8 cellular contexts compared by ENCODE assay signal in the genomic region with DNA sequence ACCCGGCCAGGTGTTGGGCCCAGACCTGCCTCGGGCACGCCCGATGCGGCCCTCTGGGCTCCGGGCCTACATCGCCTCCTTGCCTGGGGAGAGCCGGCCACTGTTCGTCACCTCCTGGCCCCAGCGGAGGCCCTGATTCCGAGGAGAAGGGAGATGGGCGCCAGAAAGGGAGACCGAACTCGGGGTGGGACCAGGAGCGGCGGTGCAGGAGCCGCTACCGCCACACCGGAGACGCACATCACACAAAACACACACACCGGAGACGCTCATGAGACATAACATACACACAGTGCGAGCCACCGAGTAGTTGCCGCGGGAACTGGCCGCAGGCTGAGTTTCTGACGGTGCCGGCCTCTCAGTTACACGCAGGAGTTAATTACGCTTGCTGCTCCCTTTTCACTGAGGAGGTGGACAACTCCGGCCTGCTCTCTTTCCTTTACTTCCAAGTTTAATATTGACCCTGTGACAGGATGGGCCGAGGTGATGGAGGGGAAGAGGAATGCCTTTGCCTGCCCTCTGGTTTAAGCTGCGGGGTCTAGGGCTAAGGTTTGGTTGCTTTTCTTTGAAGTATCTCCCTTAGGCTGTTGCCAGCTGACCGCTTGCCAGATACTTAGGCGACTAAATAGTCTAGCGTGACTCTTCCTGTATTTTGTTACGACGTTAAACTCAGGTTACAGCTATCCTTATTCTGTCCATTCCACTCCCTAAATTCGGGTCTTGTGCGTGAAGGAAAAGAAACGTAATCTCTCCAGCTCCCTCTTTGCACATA. TPM values are rescaled to one million over a fixed set of nuclear protein-coding genes. Genes with fewer than 3 reads are reported as not detected.
A peak's percentile ranks its signal among the peaks of the same experiment; 100 is the strongest.
DNase-seq lines count a peak whose midpoint lies in the region; ATAC-seq, FAIRE-seq and TF ChIP-seq lines count a peak whose summit lies in the region.

No MANE protein-coding gene starts in this region.

- H3K4me3 ChIP-seq in AG04449 (ENCODE audit: low read depth, low read length) (peak overlapping the region; percentile 87), mucosa of rectum (ENCODE audit: low read length in 2 of 2) (peak overlapping the region; percentile 80 to 100)

- H3K36me3 ChIP-seq in mucosa of rectum (ENCODE audit: control insufficient read depth in 2 of 2, insufficient read depth in 2 of 2, low read length in 2 of 2) = peaks cover 2 to 11% of the 10 kb centered on the region in 2 donors

- H3K27ac ChIP-seq in mucosa of rectum (ENCODE audit: low read depth in 2 of 2, low read length in 2 of 2) (peak overlapping the region; percentile 96 to 97), temporal lobe (ENCODE audit: low read depth, low read length) (peak overlapping the region; percentile 33)

- H3K4me1 ChIP-seq in mucosa of rectum (ENCODE audit: control insufficient read depth in 2 of 2, insufficient read depth in 2 of 2, low read length in 2 of 2) = peaks cover 16 to 18% of the 10 kb centered on the region in 2 donors

- POLR2A ChIA-PET in AG04449 (lab: Yijun Ruan, JAX) = interaction anchor here (0.6 to 2.2 kb wide), 5 partner anchors 10 to 1084 kb away, joined by 3 to 12 read pairs (median 4); partner anchors contain the start of genes TRMT10C and ZBTB11

- H3K27me3 ChIP-seq in mucosa of rectum (ENCODE audit: control insufficient read depth in 2 of 2, insufficient read depth in 2 of 2, low read length in 2 of 2) = no peaks in the 10 kb centered on the region

- peak; percentile 83 for FAIRE-seq in GM12891 (lab: Jason Lieb, UNC)

- CTCF ChIA-PET in AG04449 (lab: Yijun Ruan, JAX) = interaction anchor here (0.9 to 3.8 kb wide), 16 partner anchors 11 to 344 kb away, joined by 3 to 41 read pairs (median 5); partner anchors contain the start of genes TRMT10C and ZBTB11

- peak overlapping the region; percentile 97 to 99 for H3K9ac ChIP-seq in mucosa of rectum (ENCODE audit: low read depth in 1 of 2, low read length in 2 of 2)

- H3K9me3 ChIP-seq in mucosa of rectum (ENCODE audit: control insufficient read depth in 2 of 2, low read length in 2 of 2) = no peaks in the 10 kb centered on the region

- no peak for TF ChIP-seq CTCF in AG04449 (IDR thresholded peaks at IDR 0.05; ENCODE audit: insufficient read depth, low read length, missing control alignments)

- ATAC-seq in HG02763 (IDR thresholded peaks at IDR 0.05; ENCODE audit: unreplicated experiment) = peak; percentile 35
- ATAC-seq in activated CD4-positive, CD25-positive, alpha-beta regulatory T cell treated with anti-CD3 and anti-CD28 coated beads, Interleukin-2, amount 50 U/mL, for 24 hours = peak; percentile 53 to 57

- TF ChIP-seq POLR2A in GM12891 (IDR thresholded peaks at IDR 0.05; ENCODE audit: low read depth, low read length) (peak; percentile 69; the same call in 1 of the 2 replicates), erythroblast (IDR thresholded peaks at IDR 0.05; ENCODE audit: low read length) (no peak)

- DNase-seq in AG04449 (ENCODE audit: low read depth, low spot score) (no peak), GM12891 (ENCODE audit: insufficient read length, low spot score) (no peak), NCI-H1092 (lab: John Stamatoyannopoulos, UW) (peak; percentile 58), erythroblast (lab: John Stamatoyannopoulos, UW) (peak; percentile 83 to 88)

TF ChIP-seq in GM12891, 5 proteins besides CTCF, POLR2A, EP300 and RAD21:
- TF ChIP-seq POLR2AphosphoS5 (IDR thresholded peaks at IDR 0.05; ENCODE audit: low read depth, low read length) (0 out of 2 replicates have a peak, but pooled peaks have one; percentile 38), SPI1 (IDR thresholded peaks at IDR 0.05; ENCODE audit: low read depth, low read length) (0 out of 2 replicates have a peak, but pooled peaks have one; percentile 18), TAF1 (IDR thresholded peaks at IDR 0.05; ENCODE audit: low read depth, low read length) (peak; percentile 42), POU2F2 (IDR thresholded peaks at IDR 0.05; ENCODE audit: low read depth, low read length) (0 out of 2 replicates have a peak, but pooled peaks have one; percentile 3), PAX5 (IDR thresholded peaks at IDR 0.05; ENCODE audit: insufficient read depth, low read length, severe bottlenecking) (no peak)

RNA-seq across cellular contexts. Expression of gene PCNP, which starts 0.6 kb away (rescaled TPM):
- 61.4 TPM for polyA plus RNA-seq in GM12891 (2012; ENCODE audit: low read depth, missing spikeins)
- 95.4 TPM for total RNA-seq in temporal lobe

RNA-seq across cellular contexts. Expression of gene TRMT10C, which starts 12.9 kb away (rescaled TPM):
- polyA plus RNA-seq in GM12891 (2012; ENCODE audit: low read depth, missing spikeins) = 28.6 TPM
- 36.4 TPM for total RNA-seq in temporal lobe

Comparison
In these comparisons a context has a peak if more than half of its experiments do, and no peak if none do; other contexts are left out.
1. DNase-seq: peak in NCI-H1092 (single experiment) and erythroblast (2 of 2); none in AG04449 (single experiment) and GM12891 (single experiment).